ENCODE assay signal across 1 cellular context in genomic region chr1:147579532-147580199, GRCh38.
TF ChIP-seq lines count a peak whose summit lies in the region.

No MANE protein-coding gene starts in this region.

TF ChIP-seq in HEK293, 187 proteins besides CTCF, POLR2A, EP300 and RAD21 (continued from another document):
- no peak for TF ChIP-seq ZNF518A (tag by site-specific recombination; conservative IDR thresholded peaks at IDR 0.05; ENCODE audit: low read depth)
- no peak for TF ChIP-seq ZNF776 (tag by site-specific recombination; IDR thresholded peaks at IDR 0.05; ENCODE audit: borderline replicate concordance)
- TF ChIP-seq ZNF48 (tag by site-specific recombination; IDR thresholded peaks at IDR 0.05) = no peak
- TF ChIP-seq FEZF1 (tag by site-specific recombination; IDR thresholded peaks at IDR 0.05) = no peak
- no peak for TF ChIP-seq ZNF416 (tag by site-specific recombination; IDR thresholded peaks at IDR 0.05)
- TF ChIP-seq SP3 (tag by site-specific recombination; IDR thresholded peaks at IDR 0.05) = no peak
- no peak for TF ChIP-seq ZBTB8A (tag by site-specific recombination; IDR thresholded peaks at IDR 0.05)
- TF ChIP-seq PBX3 (CRISPR knock-in tag; IDR thresholded peaks at IDR 0.05) = no peak
- no peak for TF ChIP-seq ZNF501 (tag by site-specific recombination; IDR thresholded peaks at IDR 0.05)
- no peak for TF ChIP-seq ZNF302 (tag by site-specific recombination; IDR thresholded peaks at IDR 0.05; ENCODE audit: low read depth)
- TF ChIP-seq ZNF626 (tag by site-specific recombination; IDR thresholded peaks at IDR 0.05) = no peak
- TF ChIP-seq ZNF211 (tag by site-specific recombination; IDR thresholded peaks at IDR 0.05; ENCODE audit: low read depth) = no peak
- no peak for TF ChIP-seq ZNF704 (tag by site-specific recombination; IDR thresholded peaks at IDR 0.05)
- TF ChIP-seq ZFP69B (tag by site-specific recombination; IDR thresholded peaks at IDR 0.05) = peak; percentile 99
- TF ChIP-seq PRDM1 (tag by site-specific recombination; IDR thresholded peaks at IDR 0.05) = peak; percentile 41; the same call in 1 of the 2 replicates
- TF ChIP-seq ZEB2 (tag by site-specific recombination; IDR thresholded peaks at IDR 0.05) = no peak
- peak; percentile 67 for TF ChIP-seq ZBTB20 (tag by site-specific recombination; IDR thresholded peaks at IDR 0.05)
- TF ChIP-seq ZNF19 (tag by site-specific recombination; IDR thresholded peaks at IDR 0.05; ENCODE audit: low read depth) = no peak
- no peak for TF ChIP-seq ZNF555 (tag by site-specific recombination; conservative IDR thresholded peaks at IDR 0.05)
- TF ChIP-seq ZNF37A (tag by site-specific recombination; IDR thresholded peaks at IDR 0.05) = no peak
- no peak for TF ChIP-seq ZNF585B (tag by site-specific recombination; IDR thresholded peaks at IDR 0.05)
- TF ChIP-seq ZNF449 (tag by site-specific recombination; IDR thresholded peaks at IDR 0.05) = no peak
- peak; percentile 76 for TF ChIP-seq TRIM28 (IDR thresholded peaks at IDR 0.05; ENCODE audit: borderline replicate concordance, low read length)
- no peak for TF ChIP-seq ZNF549 (tag by site-specific recombination; IDR thresholded peaks at IDR 0.05)
- no peak for TF ChIP-seq MEIS1 (CRISPR knock-in tag; IDR thresholded peaks at IDR 0.05; ENCODE audit: borderline replicate concordance)
- no peak; the same call in 1 of the 2 replicates for TF ChIP-seq TSHZ1 (tag by site-specific recombination; IDR thresholded peaks at IDR 0.05; ENCODE audit: borderline replicate concordance)
- TF ChIP-seq ZNF548 (tag by site-specific recombination; IDR thresholded peaks at IDR 0.05) = no peak
- no peak for TF ChIP-seq SALL2 (tag by site-specific recombination; IDR thresholded peaks at IDR 0.05; ENCODE audit: borderline replicate concordance)
- TF ChIP-seq ZNF26 (tag by site-specific recombination; IDR thresholded peaks at IDR 0.05) = no peak
- no peak for TF ChIP-seq ZNF76 (tag by site-specific recombination; IDR thresholded peaks at IDR 0.05; ENCODE audit: borderline replicate concordance, low read depth)
- no peak for TF ChIP-seq ZBTB6 (tag by site-specific recombination; IDR thresholded peaks at IDR 0.05)
- no peak for TF ChIP-seq ZNF513 (tag by site-specific recombination; IDR thresholded peaks at IDR 0.05)
- TF ChIP-seq ZNF394 (tag by site-specific recombination; IDR thresholded peaks at IDR 0.05; ENCODE audit: borderline replicate concordance) = 0 out of 2 replicates have a peak, but pooled peaks have one; percentile 44
- TF ChIP-seq ZNF558 (tag by site-specific recombination; IDR thresholded peaks at IDR 0.05) = no peak
- TF ChIP-seq ZNF629 (tag by site-specific recombination; IDR thresholded peaks at IDR 0.05) = 0 out of 2 replicates have a peak, but pooled peaks have one; percentile 30
- peak; percentile 100 for TF ChIP-seq ZNF692 (tag by site-specific recombination; IDR thresholded peaks at IDR 0.05)
- TF ChIP-seq ZBTB17 (tag by site-specific recombination; IDR thresholded peaks at IDR 0.05) = peak; percentile 92
TF ChIP-seq in HEK293: peak in this region for 17.
